Comparison of ENCODE assay signal across 14 cellular contexts in genomic region chr5:127844631-127845030, GRCh38.
DNase-seq lines count a peak whose midpoint lies in the region; TF ChIP-seq lines count a peak whose summit lies in the region.
"Had no signal": no experiment of that assay in that cellular context is flagged by ENCODE, and none has a peak within 500 bp of the region (broad histone marks: within the 10 kb centered on the region; RNA-seq: fewer than 3 reads in every experiment).

No MANE protein-coding gene starts in this region.

- dilution Hi-C loops in mammary epithelial cell (cut with HindIII; ENCODE audit: low sequenced_read_pairs) = no loop called here

- H3K9me3 ChIP-seq in mammary epithelial cell (replicated peaks; ENCODE audit: insufficient read depth, low read length) = no peaks in the 10 kb centered on the region

- intact Hi-C loops in mammary epithelial cell (cut with micrococcal nuclease) = no loop called here

- WGBS in mammary epithelial cell (ENCODE audit: low coverage, missing lambda C conversion rate) = 22% methylated on average over 6 of the region's 7 CpGs

- no peak for TF ChIP-seq CTCF in mammary epithelial cell (conservative IDR thresholded peaks at IDR 0.05 in 1 of 2, IDR thresholded peaks at IDR 0.05 in 1 of 2; ENCODE audit: extremely low read depth in 1 of 2, insufficient read depth in 1 of 2, low read depth in 1 of 2, low read length in 2 of 2)

- BruUV-seq in mammary epithelial cell (replicated peaks; lab: Mats Ljungman, UMichigan) = no TSS peak

- H3K27ac ChIP-seq in mammary epithelial cell (ENCODE audit: insufficient read depth, low read depth, low read length) (no peak overlapping the region), temporal lobe (ENCODE audit: low read depth, low read length) (peak overlapping the region; percentile 84)

- no peak overlapping the region for H3K4me2 ChIP-seq in mammary epithelial cell (ENCODE audit: insufficient read depth, low read depth, low read length)

- H3K9ac ChIP-seq in mammary epithelial cell (ENCODE audit: insufficient read depth, low read length) = no peak overlapping the region

- CTCF ChIA-PET in mammary epithelial cell (lab: Charles Lee; ENCODE audit: low non-redundant PET) = no interaction called here

- H3K27me3 ChIP-seq in mammary epithelial cell (ENCODE audit: insufficient read depth, low read length) = no peaks in the 10 kb centered on the region

- DNase-seq in DMS 273 (lab: John Stamatoyannopoulos, UW; ENCODE audit: unreplicated experiment) = peak; percentile 36
- no peak for DNase-seq in DMS 273 treated with DMSO at 0.1 percent for 48 hours (lab: John Stamatoyannopoulos, UW)
- DNase-seq in mammary epithelial cell = no peak
- DNase-seq in inferior parietal cortex (ENCODE audit: extremely low spot score) = peak; percentile 70
- no peak for DNase-seq in mesenteric fat pad (ENCODE audit: low spot score)
- DNase-seq in NAMALWA (ENCODE audit: low spot score) = no peak
- no peak for DNase-seq in NCI-H1694 (lab: John Stamatoyannopoulos, UW)
- DNase-seq: 8988T; activated CD4-positive, alpha-beta T cell treated with anti-CD3 and anti-CD28 coated beads, Interleukin-2, amount 10 ng/mL, durations not matched to agents 24 days and 14 days; activated naive CD4-positive, alpha-beta T cell treated with anti-CD3 and anti-CD28 coated beads, Interleukin-2, amount 10 ng/mL, durations not matched to agents 7 days and 5 days; DMS79; effector CD8-positive, alpha-beta T cell; NK-92 treated with Interleukin-12 subunit alpha and Interleukin-12 subunit beta, amount 100 ng/mL, for 24 hours had no signal

- H3K36me3 ChIP-seq in mammary epithelial cell (ENCODE audit: insufficient read depth, low read length) = no peaks in the 10 kb centered on the region

- no peak overlapping the region for H3K4me3 ChIP-seq in mammary epithelial cell (replicated peaks in 1 of 3; ENCODE audit: insufficient read depth in 1 of 3, low read depth in 2 of 3, low read length in 3 of 3)

- in situ Hi-C loops in mammary epithelial cell (cut with MboI; ENCODE audit: low sequenced_read_pairs in 2 of 2) = no loop called here

- H2AFZ ChIP-seq in mammary epithelial cell (ENCODE audit: low read depth, low read length) = peak overlapping the region; percentile 51

- no peaks in the 10 kb centered on the region for H3K4me1 ChIP-seq in mammary epithelial cell (ENCODE audit: insufficient read depth, low read length)

- no peaks in the 10 kb centered on the region for H3K79me2 ChIP-seq in mammary epithelial cell (ENCODE audit: insufficient read depth, low read length)

- no peaks in the 10 kb centered on the region for H4K20me1 ChIP-seq in mammary epithelial cell (ENCODE audit: insufficient read depth, low read length)

Comparison
In these comparisons a context has a peak if more than half of its experiments do, and no peak if none do; other contexts are left out.
1. DNase-seq: peak in DMS 273 (single experiment) and inferior parietal cortex (single experiment); none in DMS 273 treated with DMSO at 0.1 percent for 48 hours (single experiment), mammary epithelial cell (single experiment), mesenteric fat pad (single experiment), NAMALWA (single experiment) and NCI-H1694 (single experiment).